Comparison of ENCODE assay signal across 21 cellular contexts in genomic region chr3:146746190-146746589, GRCh38.
A peak's percentile ranks its signal among the peaks of the same experiment; 100 is the strongest.
DNase-seq lines count a peak whose midpoint lies in the region; ATAC-seq, FAIRE-seq and TF ChIP-seq lines count a peak whose summit lies in the region.
"Had no signal": no experiment of that assay in that cellular context is flagged by ENCODE, and none has a peak within 500 bp of the region (broad histone marks: within the 10 kb centered on the region; RNA-seq: fewer than 3 reads in every experiment).

No MANE protein-coding gene starts in this region.

- H3K27ac Mint-ChIP-seq in activated naive CD4-positive, alpha-beta T cell treated with anti-CD3 and anti-CD28 coated beads for 36 hours: no peak overlapping the region
- H3K27ac Mint-ChIP-seq: B cell had no signal

- H3K27me3 ChIP-seq in MG63: no peaks in the 10 kb centered on the region
- no peaks in the 10 kb centered on the region for H3K27me3 ChIP-seq in endothelial cell of umbilical vein (ENCODE audit: control insufficient read depth in 2 of 2, insufficient read depth in 2 of 2, low read length in 2 of 2)
- H3K27me3 ChIP-seq in osteoblast (ENCODE audit: insufficient read depth, low read length): no peaks in the 10 kb centered on the region
- H3K27me3 ChIP-seq in body of pancreas: no peaks in the 10 kb centered on the region
- H3K27me3 ChIP-seq: esophagus muscularis mucosa had no signal

- H3K4me3 Mint-ChIP-seq in activated naive CD4-positive, alpha-beta T cell treated with anti-CD3 and anti-CD28 coated beads for 36 hours: no peak overlapping the region
- H3K4me3 Mint-ChIP-seq: B cell had no signal

- no TSS peak for BruUV-seq in endothelial cell of umbilical vein (replicated peaks; lab: Mats Ljungman, UMichigan)

- peak overlapping the region; percentile 76 for H3K27ac ChIP-seq in endothelial cell of umbilical vein (ENCODE audit: insufficient read depth, low read depth, low read length)
- peak overlapping the region; percentile 38 for H3K27ac ChIP-seq in osteoblast (ENCODE audit: low read depth, low read length)
- no peak overlapping the region for H3K27ac ChIP-seq in body of pancreas
- H3K27ac ChIP-seq: dorsolateral prefrontal cortex, esophagus muscularis mucosa had no signal

- H3K36me3 Mint-ChIP-seq in activated naive CD4-positive, alpha-beta T cell treated with anti-CD3 and anti-CD28 coated beads for 36 hours (ENCODE audit: low read depth): no peaks in the 10 kb centered on the region

- peak; percentile 88 for DNase-seq in EH (ENCODE audit: low read depth)
- peak; percentile 39 for DNase-seq in MG63
- peak; percentile 68 for DNase-seq in endothelial cell of umbilical vein (ENCODE audit: low read depth, low spot score)
- DNase-seq in osteoblast (ENCODE audit: insufficient read length, low spot score, missing footprints): peak; percentile 9
- no peak for DNase-seq in activated naive CD4-positive, alpha-beta T cell treated with anti-CD3 and anti-CD28 coated beads for 36 hours
- no peak for DNase-seq in body of pancreas
- DNase-seq: activated gamma-delta T cell treated with Interleukin-2 at 50 U/mL for 16 hours; aorta; dorsolateral prefrontal cortex; GDM1; hippocampal formation; NCI-H1092 treated with DMSO at 0.1 percent for 48 hours; NCI-H526; nucleus accumbens; stimulated activated CD4-positive, alpha-beta T cell treated with anti-CD3 and anti-CD28 coated beads, Interleukin-4, amount 100 ng/mL, for 1 hour; substantia nigra had no signal

- H3K9me1 ChIP-seq in endothelial cell of umbilical vein (replicated peaks; ENCODE audit: control insufficient read depth, extremely low read depth, insufficient read depth, low read length): no peaks in the 10 kb centered on the region

- no peaks in the 10 kb centered on the region for H4K20me1 ChIP-seq in endothelial cell of umbilical vein (replicated peaks; ENCODE audit: control insufficient read depth, extremely low read depth, insufficient read depth, low read length)
- H4K20me1 ChIP-seq in osteoblast (ENCODE audit: insufficient read depth, low read length): no peaks in the 10 kb centered on the region

- no peaks in the 10 kb centered on the region for H3K36me3 ChIP-seq in MG63
- H3K36me3 ChIP-seq in endothelial cell of umbilical vein (ENCODE audit: control insufficient read depth in 2 of 2, extremely low read depth in 1 of 2, insufficient read depth in 2 of 2, low read length in 2 of 2): no peaks in the 10 kb centered on the region
- H3K36me3 ChIP-seq in osteoblast (ENCODE audit: insufficient read depth, low read length): no peaks in the 10 kb centered on the region
- H3K36me3 ChIP-seq in body of pancreas (replicated peaks in 1 of 2; ENCODE audit: insufficient read depth in 1 of 2, low read depth in 2 of 2): no peaks in the 10 kb centered on the region
- H3K36me3 ChIP-seq: esophagus muscularis mucosa had no signal

- TF ChIP-seq POLR2A in endothelial cell of umbilical vein (IDR thresholded peaks at IDR 0.05; ENCODE audit: low read depth, low read length): no peak
- no peak for TF ChIP-seq POLR2A in body of pancreas (IDR thresholded peaks at IDR 0.05)

- no peaks in the 10 kb centered on the region for H3K27me3 Mint-ChIP-seq in activated naive CD4-positive, alpha-beta T cell treated with anti-CD3 and anti-CD28 coated beads for 36 hours (ENCODE audit: low read depth)
- H3K27me3 Mint-ChIP-seq: B cell had no signal

- H3K9me3 ChIP-seq in MG63 (peaks cover 8% of the 10 kb centered on the region), endothelial cell of umbilical vein (replicated peaks; ENCODE audit: control insufficient read depth, insufficient read depth, low read length) (no peaks in the 10 kb centered on the region), osteoblast (ENCODE audit: low read depth, low read length) (no peaks in the 10 kb centered on the region), body of pancreas (no peaks in the 10 kb centered on the region)

- H3K4me2 ChIP-seq in endothelial cell of umbilical vein (ENCODE audit: insufficient read depth, low read length) (peak overlapping the region; percentile 76), osteoblast (ENCODE audit: insufficient read depth, low read length) (no peak overlapping the region)

- TF ChIP-seq CTCF in endothelial cell of umbilical vein (IDR thresholded peaks at IDR 0.05; ENCODE audit: extremely low read depth in 1 of 2, insufficient read depth in 1 of 2, low read depth in 1 of 2, low read length in 2 of 2) (no peak), osteoblast (IDR thresholded peaks at IDR 0.05; ENCODE audit: extremely low read depth, low read depth, low read length) (no peak), body of pancreas (IDR thresholded peaks at IDR 0.05) (no peak)

- H2AFZ ChIP-seq in endothelial cell of umbilical vein (ENCODE audit: low read depth, low read length) (no peak overlapping the region), osteoblast (ENCODE audit: low read length) (no peak overlapping the region)

- POLR2A ChIA-PET in endothelial cell of umbilical vein (lab: Charles Lee): no interaction called here

- dilution Hi-C loops in endothelial cell of umbilical vein (cut with MboI; ENCODE audit: extremely low pct_ligation_motif_present, low sequenced_read_pairs): no loop called here

- no peaks in the 10 kb centered on the region for H3K79me2 ChIP-seq in endothelial cell of umbilical vein (ENCODE audit: control insufficient read depth, insufficient read depth, low read length)
- H3K79me2 ChIP-seq in osteoblast (ENCODE audit: insufficient read depth, low read length): no peaks in the 10 kb centered on the region

- peak; percentile 68 for FAIRE-seq in endothelial cell of umbilical vein (lab: Jason Lieb, UNC)

- ATAC-seq in GM19035 (IDR thresholded peaks at IDR 0.05; ENCODE audit: unreplicated experiment) (no peak), GM18909 (IDR thresholded peaks at IDR 0.05; ENCODE audit: poor library complexity, unreplicated experiment) (no peak), body of pancreas (no peak)
- ATAC-seq: sciatic nerve had no signal

- CTCF ChIA-PET in endothelial cell of umbilical vein (lab: Charles Lee): interaction anchor here (0.7 to 3.9 kb wide), 6 partner anchors 36 to 445 kb away, joined by 3 to 37 read pairs (median 4); no protein-coding TSS in a partner anchor
- CTCF ChIA-PET in activated naive CD4-positive, alpha-beta T cell treated with anti-CD3 and anti-CD28 coated beads for 36 hours (lab: Charles Lee): no interaction called here

- H3K4me3 ChIP-seq in MG63 (no peak overlapping the region), endothelial cell of umbilical vein (replicated peaks in 1 of 3; ENCODE audit: insufficient read depth in 1 of 3, low read depth in 1 of 3, low read length in 3 of 3) (no peak overlapping the region), osteoblast (ENCODE audit: insufficient read depth, low read length) (no peak overlapping the region), body of pancreas (no peak overlapping the region)
- H3K4me3 ChIP-seq: dorsolateral prefrontal cortex, esophagus muscularis mucosa had no signal

- H3K4me1 Mint-ChIP-seq in activated naive CD4-positive, alpha-beta T cell treated with anti-CD3 and anti-CD28 coated beads for 36 hours (ENCODE audit: low read depth): no peaks in the 10 kb centered on the region
- H3K4me1 Mint-ChIP-seq: B cell had no signal

- no peaks in the 10 kb centered on the region for H3K9me3 Mint-ChIP-seq in activated naive CD4-positive, alpha-beta T cell treated with anti-CD3 and anti-CD28 coated beads for 36 hours

- H3K4me1 ChIP-seq in endothelial cell of umbilical vein (ENCODE audit: control insufficient read depth, extremely low read depth, insufficient read depth, low read length): peaks cover 28% of the 10 kb centered on the region
- peaks cover 21% of the 10 kb centered on the region for H3K4me1 ChIP-seq in osteoblast (ENCODE audit: insufficient read depth, low read length)
- no peaks in the 10 kb centered on the region for H3K4me1 ChIP-seq in body of pancreas
- H3K4me1 ChIP-seq: esophagus muscularis mucosa had no signal

- intact Hi-C loops in endothelial cell of umbilical vein (cut with micrococcal nuclease) (loop anchor here (1.0 to 5.0 kb wide), 4 partner anchors 105 to 666 kb away; no protein-coding TSS in a partner anchor), body of pancreas (cut with DNase I) (no loop called here)
- intact Hi-C loops in activated naive CD4-positive, alpha-beta T cell treated with anti-CD3 and anti-CD28 coated beads for 36 hours (cut with micrococcal nuclease): no loop called here

- H3K9ac ChIP-seq in endothelial cell of umbilical vein (replicated peaks; ENCODE audit: extremely low read depth, insufficient read depth, low read length): peak overlapping the region; percentile 22

TF ChIP-seq in endothelial cell of umbilical vein, 7 proteins besides CTCF, POLR2A, EP300 and RAD21:
- TF ChIP-seq GATA2 (IDR thresholded peaks at IDR 0.05; ENCODE audit: insufficient read depth, insufficient read length, low read depth, low read length) (peak; percentile 58), JUN (IDR thresholded peaks at IDR 0.05; ENCODE audit: borderline replicate concordance, insufficient read depth, insufficient read length, low read depth) (peak; percentile 95), EZH2 (IDR thresholded peaks at IDR 0.05; ENCODE audit: borderline replicate concordance, low read depth, low read length, severe bottlenecking) (no peak), FOS (IDR thresholded peaks at IDR 0.05; ENCODE audit: borderline replicate concordance, insufficient read depth, low read length) (peak; percentile 78), MAX (IDR thresholded peaks at IDR 0.05; ENCODE audit: insufficient read depth, insufficient read length) (no peak), MYC (IDR thresholded peaks at IDR 0.05; ENCODE audit: low read depth, low read length) (no peak), POLR2AphosphoS5 (IDR thresholded peaks at IDR 0.05; ENCODE audit: insufficient read depth, low read depth, low read length) (peak; percentile 50)
TF ChIP-seq in endothelial cell of umbilical vein: peak in this region for 4.

Comparison
In these comparisons a context has a peak if more than half of its experiments do, and no peak if none do; other contexts are left out.
1. DNase-seq: peak in EH (single experiment), MG63 (single experiment), endothelial cell of umbilical vein (single experiment) and osteoblast (single experiment); none in activated naive CD4-positive, alpha-beta T cell treated with anti-CD3 and anti-CD28 coated beads for 36 hours (single experiment) and body of pancreas (0 of 4).
2. H3K27ac ChIP-seq: peak in endothelial cell of umbilical vein (single experiment) and osteoblast (single experiment); none in body of pancreas (0 of 4).